8 cellular contexts compared by ENCODE assay signal in genomic region chr9:35102769-35103659, GRCh38. TPM values are rescaled to one million over a fixed set of nuclear protein-coding genes. Genes with fewer than 3 reads are reported as not detected.
DNase-seq lines count a peak whose midpoint lies in the region; ATAC-seq, FAIRE-seq and TF ChIP-seq lines count a peak whose summit lies in the region.

Gene STOML2, minus strand, starts transcription at chr9:35103131. Its CDS starts 37 bp downstream, at chr9:35103094.

- H3K4me1 ChIP-seq in right atrium auricular region (peaks cover 0 to 25% of the 10 kb centered on the region in 2 donors), psoas muscle (peaks cover 17% of the 10 kb centered on the region)

- intact Hi-C loops in psoas muscle (cut with DNase I): no loop called here

- H3K27ac ChIP-seq in angular gyrus (ENCODE audit: low read depth, low read length) (peak within 1 kb of the TSS; percentile 98), right atrium auricular region (peak within 1 kb of the TSS; percentile 82 to 87), psoas muscle (peak within 1 kb of the TSS; percentile 90)

- H3K36me3 ChIP-seq in right atrium auricular region (peaks cover 55% of the 10 kb centered on the region), psoas muscle (ENCODE audit: insufficient read depth in 1 of 2, low read depth in 1 of 2) (peaks cover 2 to 71% of the 10 kb centered on the region in 2 donors)

- 0 to 1% (median 1%) methylated on average over 57 of the region's 57 CpGs for WGBS in psoas muscle, 3 donors

- DNase-seq in NCI-H187 (lab: John Stamatoyannopoulos, UW) (peak; percentile 40 to 62), T-helper 2 cell (peak; percentile 74 to 97 (median 89)), right atrium auricular region (ENCODE audit: low spot score) (peak; percentile 96), psoas muscle (peak; percentile 95 to 97), urothelium cell line (ENCODE audit: low spot score) (peak; percentile 94)

- H3K27me3 ChIP-seq in right atrium auricular region: no peaks in the 10 kb centered on the region
- H3K27me3 ChIP-seq in psoas muscle (ENCODE audit: insufficient read depth in 3 of 3, low read length in 2 of 3): no peaks in the 10 kb centered on the region

- H3K9me3 ChIP-seq in right atrium auricular region: no peaks in the 10 kb centered on the region
- no peaks in the 10 kb centered on the region for H3K9me3 ChIP-seq in psoas muscle

- FAIRE-seq in urothelium cell line (lab: Jason Lieb, UNC): peak; percentile 95

- TF ChIP-seq CTCF in right atrium auricular region (IDR thresholded peaks at IDR 0.05) (no peak), psoas muscle (IDR thresholded peaks at IDR 0.05) (no peak)

- peak within 1 kb of the TSS; percentile 64 to 74 for H3K4me3 ChIP-seq in right atrium auricular region
- H3K4me3 ChIP-seq in psoas muscle: peak within 1 kb of the TSS; percentile 87

- peak; percentile 93 for ATAC-seq in GM18498 (IDR thresholded peaks at IDR 0.05; ENCODE audit: unreplicated experiment)
- ATAC-seq in HG02938 (IDR thresholded peaks at IDR 0.05; ENCODE audit: unreplicated experiment): peak; percentile 87
- peak; percentile 95 to 98 (median 96) for ATAC-seq in psoas muscle

RNA-seq across cellular contexts. Expression of gene STOML2, which starts in this region (rescaled TPM):
- 100 to 1,000 TPM; 114 to 115 TPM for total RNA-seq in right atrium auricular region
- 100 to 1,000 TPM in 3 of 4 donors, 10 to 100 TPM in 1; 98.6 to 138 (median 121) TPM for total RNA-seq in psoas muscle
- polyA plus RNA-seq in psoas muscle: 100 to 1,000 TPM; 141 to 228 (median 173) TPM

Comparison
In these comparisons a context has a peak if more than half of its experiments do, and no peak if none do; other contexts are left out.
1. Peak in every context shown above with its lines: DNase-seq, ATAC-seq, H3K4me3 ChIP-seq and H3K27ac ChIP-seq.